ENCODE assay signal across 8 cellular contexts in the genomic region with DNA sequence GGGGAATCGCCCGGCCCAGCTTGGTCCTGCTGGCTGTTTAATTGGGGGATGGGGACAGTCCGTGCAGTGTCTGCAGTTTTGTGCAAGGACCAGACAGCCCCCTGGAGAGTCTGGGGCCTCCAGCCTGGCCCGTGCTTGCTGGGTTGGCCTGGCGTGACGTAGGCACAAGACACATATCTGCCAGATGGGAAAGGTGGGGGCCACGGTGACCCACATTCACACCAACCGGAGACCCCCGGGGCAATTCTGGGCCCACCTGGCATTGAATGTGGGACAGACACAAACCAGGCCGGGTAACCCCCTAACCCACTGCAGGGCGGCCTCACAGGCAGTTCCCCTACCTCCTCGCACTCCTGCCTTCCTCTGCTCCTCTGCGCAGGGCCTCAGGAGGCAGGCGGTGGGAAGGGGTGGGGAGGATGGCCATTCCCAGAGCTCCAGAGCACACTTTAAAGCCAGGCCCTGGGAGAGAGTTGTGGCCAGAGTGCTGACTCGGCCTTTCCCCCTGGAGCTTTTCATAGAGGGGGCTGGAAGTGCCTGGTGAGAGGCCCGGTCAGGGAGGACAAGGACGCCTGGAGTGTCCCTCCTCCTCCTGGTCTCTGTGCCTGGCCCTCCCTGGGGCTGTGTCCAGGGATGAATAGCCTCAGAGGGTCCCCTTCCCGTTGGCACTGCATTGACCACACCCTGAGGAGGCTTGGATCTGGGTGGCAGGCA. TPM values are rescaled to one million over a fixed set of nuclear protein-coding genes. Genes with fewer than 3 reads are reported as not detected.
DNase-seq lines count a peak whose midpoint lies in the region; ATAC-seq and TF ChIP-seq lines count a peak whose summit lies in the region.

No MANE protein-coding gene starts in this region.

- H3K9me3 Mint-ChIP-seq in effector memory CD8-positive, alpha-beta T cell, result no peaks in the 10 kb centered on the region
- no peaks in the 10 kb centered on the region for H3K9me3 Mint-ChIP-seq in naive thymus-derived CD4-positive, alpha-beta T cell

- peak overlapping the region in 1 of 2 donors; percentile 76 for H3K27ac Mint-ChIP-seq in effector memory CD8-positive, alpha-beta T cell
- peak overlapping the region in 1 of 9 donors; percentile 18 for H3K27ac Mint-ChIP-seq in naive thymus-derived CD4-positive, alpha-beta T cell

- intact Hi-C loops in naive thymus-derived CD4-positive, alpha-beta T cell (cut with micrococcal nuclease), result no loop called here

- DNase-seq in AG09309 (ENCODE audit: low read depth) (no peak), NCI-H2227 treated with DMSO at 0.1 percent for 48 hours (lab: John Stamatoyannopoulos, UW) (no peak), NCI-H2196 (lab: John Stamatoyannopoulos, UW; ENCODE audit: unreplicated experiment) (no peak)
- DNase-seq in effector memory CD8-positive, alpha-beta T cell, result no peak
- DNase-seq in naive thymus-derived CD4-positive, alpha-beta T cell, result no peak

- no peaks in the 10 kb centered on the region for H3K27me3 ChIP-seq in Loucy (ENCODE audit: insufficient read depth, low read length, poor library complexity, severe bottlenecking)
- H3K27me3 ChIP-seq in naive thymus-derived CD4-positive, alpha-beta T cell (ENCODE audit: control insufficient read depth in 2 of 2, insufficient read depth in 2 of 2, low read length in 2 of 2), result no peaks in the 10 kb centered on the region

- peak overlapping the region; percentile 76 for H3K4me2 ChIP-seq in Loucy (ENCODE audit: low read depth, low read length, poor library complexity, severe bottlenecking)

- H3K36me3 Mint-ChIP-seq in effector memory CD8-positive, alpha-beta T cell (ENCODE audit: insufficient read depth), result no peaks in the 10 kb centered on the region
- peaks cover 0 to 6% (median 0%) of the 10 kb centered on the region in 5 donors for H3K36me3 Mint-ChIP-seq in naive thymus-derived CD4-positive, alpha-beta T cell

- peaks cover 6 to 8% of the 10 kb centered on the region in 2 donors for H3K4me1 Mint-ChIP-seq in effector memory CD8-positive, alpha-beta T cell (ENCODE audit: low read depth in 2 of 2)
- peaks cover 5 to 29% (median 11%) of the 10 kb centered on the region in 7 donors for H3K4me1 Mint-ChIP-seq in naive thymus-derived CD4-positive, alpha-beta T cell

- peaks cover 52 to 59% of the 10 kb centered on the region in 2 donors for H3K27me3 Mint-ChIP-seq in effector memory CD8-positive, alpha-beta T cell
- peaks cover 4 to 50% (median 11%) of the 10 kb centered on the region in 5 donors for H3K27me3 Mint-ChIP-seq in naive thymus-derived CD4-positive, alpha-beta T cell

- H3K4me3 ChIP-seq in AG09309 (ENCODE audit: control insufficient read depth, low read depth, low read length) (peak overlapping the region; percentile 69), Loucy (ENCODE audit: low read length, poor library complexity, severe bottlenecking) (peak overlapping the region; percentile 85)
- peak overlapping the region; percentile 51 for H3K4me3 ChIP-seq in naive thymus-derived CD4-positive, alpha-beta T cell (ENCODE audit: low read length)

- no peak overlapping the region for H2AFZ ChIP-seq in Loucy (ENCODE audit: low read length)

- H3K9me3 ChIP-seq in Loucy (ENCODE audit: insufficient read depth, low read depth, low read length), result no peaks in the 10 kb centered on the region
- H3K9me3 ChIP-seq in naive thymus-derived CD4-positive, alpha-beta T cell (ENCODE audit: control insufficient read depth in 2 of 3, low read length in 3 of 3), result no peaks in the 10 kb centered on the region

- H3K27ac ChIP-seq in naive thymus-derived CD4-positive, alpha-beta T cell (ENCODE audit: low read depth, low read length), result no peak overlapping the region

- CTCF ChIA-PET in naive thymus-derived CD4-positive, alpha-beta T cell (lab: Charles Lee), result no interaction called here

- peaks cover 13% of the 10 kb centered on the region for H3K4me1 ChIP-seq in Loucy (ENCODE audit: insufficient read depth, low read length, poor library complexity, severe bottlenecking)
- H3K4me1 ChIP-seq in naive thymus-derived CD4-positive, alpha-beta T cell (ENCODE audit: control insufficient read depth in 2 of 2, insufficient read depth in 2 of 2, low read length in 2 of 2), result peaks cover 0 to 6% of the 10 kb centered on the region in 2 donors

- no peaks in the 10 kb centered on the region for H3K36me3 ChIP-seq in Loucy (ENCODE audit: insufficient read depth, low read length)
- H3K36me3 ChIP-seq in naive thymus-derived CD4-positive, alpha-beta T cell (ENCODE audit: control insufficient read depth in 2 of 3, insufficient read depth in 3 of 3, low read length in 3 of 3), result no peaks in the 10 kb centered on the region

- H3K79me2 ChIP-seq in Loucy (ENCODE audit: insufficient read depth, low read length), result no peaks in the 10 kb centered on the region; the same call in 1 of the 2 replicates

- H3K9me2 ChIP-seq in Loucy (replicated peaks; ENCODE audit: low read depth, low read length), result no peaks in the 10 kb centered on the region

- H3F3A ChIP-seq in Loucy (ENCODE audit: low read depth), result no peaks in the 10 kb centered on the region

- H4K20me1 ChIP-seq in Loucy (ENCODE audit: insufficient read depth, low read length, poor library complexity, severe bottlenecking), result no peaks in the 10 kb centered on the region

- TF ChIP-seq CTCF in AG09309 (IDR thresholded peaks at IDR 0.05; ENCODE audit: control insufficient read depth, insufficient read depth, low read depth, low read length, missing control alignments) (no peak), Loucy (conservative IDR thresholded peaks at IDR 0.05; ENCODE audit: low read length) (no peak)

- peak overlapping the region; percentile 70 for H3K9ac ChIP-seq in Loucy (ENCODE audit: low read depth, low read length, poor library complexity, severe bottlenecking)

- ATAC-seq in effector memory CD8-positive, alpha-beta T cell (replicated peaks), result no peak
- ATAC-seq in naive thymus-derived CD4-positive, alpha-beta T cell, result no peak
- no peak for ATAC-seq in HG03175 (IDR thresholded peaks at IDR 0.05; ENCODE audit: unreplicated experiment)
- no peak for ATAC-seq in HG02852 (IDR thresholded peaks at IDR 0.05; ENCODE audit: unreplicated experiment)

- POLR2A ChIA-PET in naive thymus-derived CD4-positive, alpha-beta T cell (lab: Charles Lee), result no interaction called here

- H3K4me3 Mint-ChIP-seq in effector memory CD8-positive, alpha-beta T cell, result peak overlapping the region; percentile 81 to 91
- peak overlapping the region; percentile 80 to 91 (median 88) for H3K4me3 Mint-ChIP-seq in naive thymus-derived CD4-positive, alpha-beta T cell

RNA-seq across cellular contexts. Expression of a gene that starts 1.5 kb away (rescaled TPM):
- total RNA-seq in naive thymus-derived CD4-positive, alpha-beta T cell, result 1 to 10 TPM in 4 of 5 experiments, under 1 TPM in 1; 0.39 to 3.4 (median 2.7) TPM
- polyA plus RNA-seq in naive thymus-derived CD4-positive, alpha-beta T cell, result 1 to 10 TPM in 1 of 2 donors, under 1 TPM in 1; 0.11 to 1.0 TPM
